Comparison of ENCODE assay signal across 1 cellular context in the genomic region with DNA sequence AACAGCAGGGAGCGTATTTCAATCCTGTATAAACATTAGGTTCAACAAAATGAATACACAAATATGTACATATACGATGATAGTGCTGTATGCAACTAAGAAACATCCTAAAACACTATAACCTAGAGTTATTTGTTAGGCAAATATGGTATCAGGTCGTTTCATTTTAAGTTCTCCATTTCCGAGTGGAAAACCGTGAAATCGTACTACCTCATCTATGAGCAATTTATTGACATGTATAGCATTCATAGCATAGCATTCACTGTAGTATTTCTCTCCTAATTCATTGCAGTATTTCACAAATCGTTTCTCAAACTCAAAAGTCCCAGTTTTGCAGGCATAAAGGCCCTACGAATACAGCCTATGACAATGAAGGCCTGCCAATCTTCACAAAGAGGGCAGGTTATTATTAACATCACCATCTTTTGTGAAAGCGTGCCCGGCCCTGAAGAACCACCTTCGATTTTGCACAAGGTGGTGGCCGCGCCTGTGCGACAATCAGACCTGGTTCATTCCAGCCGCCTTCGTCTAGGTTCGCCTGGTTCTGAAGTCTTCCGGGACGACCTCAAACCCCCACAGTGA.
TF ChIP-seq lines count a peak whose summit lies in the region.

No MANE protein-coding gene starts in this region.

TF ChIP-seq in endothelial cell of umbilical vein, 7 proteins besides CTCF, POLR2A, EP300 and RAD21 (continued from another document):
- TF ChIP-seq POLR2AphosphoS5 (IDR thresholded peaks at IDR 0.05; ENCODE audit: insufficient read depth, low read depth, low read length) (no peak), EZH2 (IDR thresholded peaks at IDR 0.05; ENCODE audit: borderline replicate concordance, low read depth, low read length, severe bottlenecking) (no peak), FOS (IDR thresholded peaks at IDR 0.05; ENCODE audit: borderline replicate concordance, insufficient read depth, low read length) (no peak), MYC (IDR thresholded peaks at IDR 0.05; ENCODE audit: low read depth, low read length) (no peak)
